Comparison of ENCODE assay signal across 2 cellular contexts in genomic region chr12:68080577-68080976, GRCh38.
TF ChIP-seq lines count a peak whose summit lies in the region.

No MANE protein-coding gene starts in this region.

TF ChIP-seq in GM23338, 12 proteins besides CTCF, POLR2A, EP300 and RAD21 (continued from another document):
- no peak for TF ChIP-seq REST (IDR thresholded peaks at IDR 0.05; ENCODE audit: unreplicated experiment)
- no peak for TF ChIP-seq NANOG (IDR thresholded peaks at IDR 0.05; ENCODE audit: borderline replicate concordance)
- no peak for TF ChIP-seq ZNF462 (CRISPR knock-in tag; IDR thresholded peaks at IDR 0.05)
- no peak for TF ChIP-seq ZNF331 (CRISPR knock-in tag; IDR thresholded peaks at IDR 0.05; ENCODE audit: low read depth)
- no peak for TF ChIP-seq ZNF114 (CRISPR knock-in tag; IDR thresholded peaks at IDR 0.05)
- TF ChIP-seq POLR2AphosphoS5 (IDR thresholded peaks at IDR 0.05; ENCODE audit: low read depth) = no peak
- TF ChIP-seq CREB1 (CRISPR knock-in tag; IDR thresholded peaks at IDR 0.05; ENCODE audit: low read depth) = no peak
- no peak for TF ChIP-seq JUNB (IDR thresholded peaks at IDR 0.05; ENCODE audit: unreplicated experiment)
- TF ChIP-seq ETS1 (IDR thresholded peaks at IDR 0.05) = no peak
- TF ChIP-seq EZH2phosphoT487 (IDR thresholded peaks at IDR 0.05; ENCODE audit: unreplicated experiment) = no peak

TF ChIP-seq in GM12878, 131 proteins besides CTCF, POLR2A, EP300 and RAD21 (continued from another document):
- TF ChIP-seq SUZ12 (IDR thresholded peaks at IDR 0.05; ENCODE audit: unreplicated experiment) (no peak), SPI1 (IDR thresholded peaks at IDR 0.05; ENCODE audit: borderline replicate concordance, insufficient read depth, low read depth, low read length) (no peak), ZZZ3 (IDR thresholded peaks at IDR 0.05; ENCODE audit: control insufficient read depth, insufficient read length, low read depth) (no peak), GATAD2B (conservative IDR thresholded peaks at IDR 0.05; ENCODE audit: low read depth) (no peak), ZNF622 (IDR thresholded peaks at IDR 0.05) (no peak), CHD1 (IDR thresholded peaks at IDR 0.05; ENCODE audit: low read depth, low read length) (no peak), ZNF207 (IDR thresholded peaks at IDR 0.05; ENCODE audit: borderline replicate concordance) (no peak), TARDBP (IDR thresholded peaks at IDR 0.05; ENCODE audit: borderline replicate concordance) (no peak), BHLHE40 (IDR thresholded peaks at IDR 0.05; ENCODE audit: borderline replicate concordance in 1 of 2, low read depth in 2 of 2, low read length in 1 of 2) (peak in 1 of 2 experiments; percentile 16; a peak in 1 of 4 replicates), NFIC (IDR thresholded peaks at IDR 0.05; ENCODE audit: low read depth, low read length) (0 out of 2 replicates have a peak, but pooled peaks have one; percentile 34), ZBTB33 (IDR thresholded peaks at IDR 0.05) (no peak), ZNF217 (IDR thresholded peaks at IDR 0.05) (no peak), RELA (IDR thresholded peaks at IDR 0.05; ENCODE audit: borderline replicate concordance, partially characterized antibody) (no peak), CBX5 (IDR thresholded peaks at IDR 0.05; ENCODE audit: low read depth) (no peak), E4F1 (IDR thresholded peaks at IDR 0.05; ENCODE audit: borderline replicate concordance, partially characterized antibody) (no peak), RUNX3 (IDR thresholded peaks at IDR 0.05; ENCODE audit: low read length) (peak; percentile 72), MYC (IDR thresholded peaks at IDR 0.05; ENCODE audit: insufficient read depth, insufficient read length, insufficient replicate concordance, low read length, severe bottlenecking) (no peak), BCL11A (IDR thresholded peaks at IDR 0.05; ENCODE audit: low read depth, low read length) (no peak), SRF (IDR thresholded peaks at IDR 0.05; ENCODE audit: low read depth in 2 of 2, low read length in 2 of 2) (no peak)
